Comparison of ENCODE assay signal across 28 cellular contexts in genomic region chr13:69234171-69234570, GRCh38.
"Had no signal": no experiment of that assay in that cellular context is flagged by ENCODE, and none has a peak within 500 bp of the region (broad histone marks: within the 10 kb centered on the region; RNA-seq: fewer than 3 reads in every experiment).

No MANE protein-coding gene starts in this region.

- H3K4me3 Mint-ChIP-seq: activated CD4-positive, alpha-beta T cell treated with anti-CD3 and anti-CD28 coated beads for 36 hours; activated CD8-positive, alpha-beta memory T cell treated with anti-CD3 and anti-CD28 coated beads, Interleukin-2, amount 10 ng/mL, durations not matched to agents 7 days and 5 days; activated CD8-positive, alpha-beta T cell treated with anti-CD3 and anti-CD28 coated beads, Interleukin-2, amount 10 ng/mL, durations not matched to agents 7 days and 5 days; natural killer cell; T-helper 2 cell treated with Interferon-gamma antibody and Interleukin-4, amounts not matched to agents 5 μg/mL and 100 μg/mL, for 36 hours had no signal

- H3K4me2 ChIP-seq: hepatocyte had no signal

- H3K4me3 ChIP-seq: body of pancreas, colonic mucosa, hepatocyte, left ventricle myocardium inferior, lung, ovary, skin epidermis, testis, transverse colon had no signal

- H3K9me3 ChIP-seq: body of pancreas, colonic mucosa, ovary, testis, transverse colon had no signal

- H3K4me1 ChIP-seq: body of pancreas, colonic mucosa, left ventricle myocardium inferior, testis, transverse colon had no signal

- H3K4me1 Mint-ChIP-seq: activated CD4-positive, alpha-beta T cell treated with anti-CD3 and anti-CD28 coated beads for 36 hours; activated CD8-positive, alpha-beta memory T cell treated with anti-CD3 and anti-CD28 coated beads, Interleukin-2, amount 10 ng/mL, durations not matched to agents 7 days and 5 days; natural killer cell had no signal

- H3K27me3 ChIP-seq: body of pancreas, colonic mucosa, hepatocyte, ovary, testis, transverse colon had no signal

- H3K36me3 Mint-ChIP-seq: activated CD8-positive, alpha-beta memory T cell treated with anti-CD3 and anti-CD28 coated beads, Interleukin-2, amount 10 ng/mL, durations not matched to agents 7 days and 5 days; activated naive CD4-positive, alpha-beta T cell treated with anti-CD3 and anti-CD28 coated beads, Interleukin-2, amount 50 U/mL, for 72 hours had no signal

- H3K27me3 Mint-ChIP-seq: activated CD4-positive, alpha-beta T cell treated with anti-CD3 and anti-CD28 coated beads for 36 hours; activated CD8-positive, alpha-beta memory T cell treated with anti-CD3 and anti-CD28 coated beads, Interleukin-2, amount 10 ng/mL, durations not matched to agents 7 days and 5 days; progenitor cell of endocrine pancreas had no signal

- DNase-seq: activated CD4-positive, alpha-beta T cell treated with anti-CD3 and anti-CD28 coated beads for 36 hours; activated CD4-positive, CD25-positive, alpha-beta regulatory T cell; activated CD8-positive, alpha-beta memory T cell treated with anti-CD3 and anti-CD28 coated beads, Interleukin-2, amount 10 ng/mL, durations not matched to agents 7 days and 5 days; activated CD8-positive, alpha-beta T cell treated with anti-CD3 and anti-CD28 coated beads, Interleukin-2, amount 10 ng/mL, durations not matched to agents 7 days and 5 days; activated T-cell treated with anti-CD3 and anti-CD28 coated beads, Interleukin-2, amount 50 U/mL, for 48 hours; aorta; body of pancreas; colonic mucosa; effector CD8-positive, alpha-beta T cell; islet precursor cell; left ventricle myocardium inferior; mesendoderm; natural killer cell; ovary; stimulated activated CD4-positive, alpha-beta T cell treated with anti-CD3 and anti-CD28 coated beads, Interleukin-12 subunit alpha, Interleukin-12 subunit beta, amount 100 ng/mL, for 4 hours; stimulated activated CD4-positive, alpha-beta T cell treated with anti-CD3 and anti-CD28 coated beads, Interleukin-4, amount 100 ng/mL, for 1 hour; stimulated activated naive CD8-positive, alpha-beta T cell treated with anti-CD3 and anti-CD28 coated beads, Interleukin-15, Interleukin-2, amounts not matched to agents 100 U/mL and 50 U/mL, for 24 hours; T-helper 1 cell; testis; transverse colon had no signal

- H3K36me3 ChIP-seq: colonic mucosa, left ventricle myocardium inferior, ovary, transverse colon had no signal

- H2AFZ ChIP-seq: hepatocyte had no signal

- H3K79me2 ChIP-seq: hepatocyte had no signal

- H3K27ac Mint-ChIP-seq: activated CD4-positive, alpha-beta T cell treated with anti-CD3 and anti-CD28 coated beads for 36 hours; activated CD8-positive, alpha-beta memory T cell treated with anti-CD3 and anti-CD28 coated beads, Interleukin-2, amount 10 ng/mL, durations not matched to agents 7 days and 5 days; activated CD8-positive, alpha-beta T cell treated with anti-CD3 and anti-CD28 coated beads, Interleukin-2, amount 10 ng/mL, durations not matched to agents 7 days and 5 days; activated naive CD4-positive, alpha-beta T cell treated with anti-CD3 and anti-CD28 coated beads, Interleukin-2, amount 50 U/mL, for 72 hours; activated T-helper 2 cell treated with anti-CD3 and anti-CD28 coated beads, Interferon-gamma antibody, Interleukin-2, Interleukin-4, amounts not matched to agents 10 μg/mL and 5 μg/mL and 100 μg/mL, durations not matched to agents 14 hours and 24 hours and 36 hours; natural killer cell; progenitor cell of endocrine pancreas; T-helper 2 cell treated with Interferon-gamma antibody and Interleukin-4, amounts not matched to agents 5 μg/mL and 100 μg/mL, for 36 hours had no signal

- ATAC-seq: activated CD4-positive, alpha-beta T cell treated with anti-CD3 and anti-CD28 coated beads for 36 hours; activated CD8-positive, alpha-beta memory T cell treated with anti-CD3 and anti-CD28 coated beads, Interleukin-2, amount 10 ng/mL, durations not matched to agents 7 days and 5 days; activated CD8-positive, alpha-beta T cell treated with anti-CD3 and anti-CD28 coated beads, Interleukin-2, amount 10 ng/mL, durations not matched to agents 7 days and 5 days; activated naive CD4-positive, alpha-beta T cell treated with anti-CD3 and anti-CD28 coated beads, Interleukin-2, amount 50 U/mL, for 72 hours; body of pancreas; natural killer cell; sciatic nerve; stimulated activated naive CD8-positive, alpha-beta T cell treated with anti-CD3 and anti-CD28 coated beads, Interleukin-15, Interleukin-2, amounts not matched to agents 100 U/mL and 50 U/mL, for 24 hours had no signal

- H3K27ac ChIP-seq: body of pancreas, colonic mucosa, hepatocyte, left ventricle myocardium inferior, ovary, skin epidermis, testis, transverse colon had no signal
